Comparison of ENCODE assay signal across 12 cellular contexts in the genomic region with DNA sequence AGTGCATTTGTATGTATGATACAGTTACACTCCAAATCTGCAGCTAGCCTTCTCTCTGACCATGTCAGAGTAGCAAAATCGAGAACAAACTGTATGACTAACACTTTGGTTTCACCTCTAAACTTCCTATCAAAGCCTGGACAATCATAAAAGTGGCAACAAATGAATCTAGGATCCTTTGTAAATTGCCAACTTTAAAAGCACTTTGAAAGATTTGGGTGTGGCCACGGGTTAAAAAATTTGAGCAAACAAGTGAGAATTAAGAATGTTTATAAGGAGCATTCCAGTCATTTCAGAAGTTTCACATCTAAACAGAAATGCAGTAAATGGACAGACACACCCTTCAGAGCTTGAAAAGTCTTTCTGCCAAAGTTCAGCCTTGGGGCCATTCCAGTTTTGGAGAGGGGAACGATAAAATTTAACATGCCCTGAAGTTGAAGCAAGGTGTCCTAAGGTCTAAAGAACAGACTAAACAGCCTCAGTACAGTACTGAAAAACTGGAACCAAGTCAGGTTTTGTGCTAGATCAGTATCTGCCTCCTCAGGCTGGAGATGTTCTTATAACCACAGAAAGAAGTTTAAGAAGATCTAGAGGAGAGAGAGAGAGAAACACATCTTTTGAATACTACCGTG.
DNase-seq lines count a peak whose midpoint lies in the region; ATAC-seq and TF ChIP-seq lines count a peak whose summit lies in the region.
"Had no signal": no experiment of that assay in that cellular context is flagged by ENCODE, and none has a peak within 500 bp of the region (broad histone marks: within the 10 kb centered on the region; RNA-seq: fewer than 3 reads in every experiment).

No MANE protein-coding gene starts in this region.

- no peak for TF ChIP-seq CTCF in GM12865 (IDR thresholded peaks at IDR 0.05; ENCODE audit: insufficient read depth, low read depth, low read length, missing control alignments)

- H3K4me3 ChIP-seq in GM12865 (ENCODE audit: low read depth, low read length) (no peak overlapping the region), adipocyte (ENCODE audit: low read length) (no peak overlapping the region)
- H3K4me3 ChIP-seq: sigmoid colon had no signal

- no peaks in the 10 kb centered on the region for H3K9me3 ChIP-seq in adipocyte (ENCODE audit: control insufficient read depth, low read length)
- H3K9me3 ChIP-seq: sigmoid colon had no signal

- H3K9ac ChIP-seq in adipocyte (ENCODE audit: low read length) = no peak overlapping the region

- H3K27me3 ChIP-seq in adipocyte (replicated peaks; ENCODE audit: control insufficient read depth, insufficient read depth, low read length) = no peaks in the 10 kb centered on the region
- H3K27me3 ChIP-seq: sigmoid colon had no signal

- DNase-seq in GM12865 (ENCODE audit: low read depth) (peak; percentile 50), adipocyte (ENCODE audit: low read depth) (peak; percentile 36), OCI-M1 (lab: John Stamatoyannopoulos, UW) (no peak), activated gamma-delta T cell treated with Interleukin-2 at 50 U/mL for 16 hours (no peak)
- no peak for DNase-seq in activated CD4-positive, alpha-beta T cell treated with anti-CD3 and anti-CD28 coated beads for 4 hours
- no peak for DNase-seq in activated naive CD4-positive, alpha-beta T cell (lab: John Stamatoyannopoulos, UW)
- DNase-seq: CD4-positive, alpha-beta T cell; Kasumi-1; NK-92 treated with Interleukin-12 subunit alpha and Interleukin-12 subunit beta, amount 100 ng/mL, for 24 hours; sigmoid colon had no signal

- ATAC-seq in GM21381 (IDR thresholded peaks at IDR 0.05; ENCODE audit: unreplicated experiment) (peak; percentile 57), HG03196 (IDR thresholded peaks at IDR 0.05; ENCODE audit: unreplicated experiment) (peak; percentile 67)

- H3K4me1 ChIP-seq in adipocyte (ENCODE audit: control insufficient read depth, insufficient read depth, low read length) = peaks cover 3% of the 10 kb centered on the region
- H3K4me1 ChIP-seq: sigmoid colon had no signal

- H3K36me3 ChIP-seq in adipocyte (ENCODE audit: control insufficient read depth, insufficient read depth, low read length, severe bottlenecking) = no peaks in the 10 kb centered on the region
- H3K36me3 ChIP-seq: sigmoid colon had no signal

Comparison
In these comparisons a context has a peak if more than half of its experiments do, and no peak if none do; other contexts are left out.
1. DNase-seq: peak in GM12865 (single experiment) and adipocyte (single experiment); none in activated CD4-positive, alpha-beta T cell treated with anti-CD3 and anti-CD28 coated beads for 4 hours (0 of 2), OCI-M1 (single experiment), activated gamma-delta T cell treated with Interleukin-2 at 50 U/mL for 16 hours (single experiment) and activated naive CD4-positive, alpha-beta T cell (0 of 4).